29 cellular contexts compared by ENCODE assay signal in genomic region chr2:183153967-183154366, GRCh38.
"Had no signal": no experiment of that assay in that cellular context is flagged by ENCODE, and none has a peak within 500 bp of the region (broad histone marks: within the 10 kb centered on the region; RNA-seq: fewer than 3 reads in every experiment).

No MANE protein-coding gene starts in this region.

- H3K4me3 ChIP-seq: stomach, suprapubic skin, testis, thoracic aorta, thyroid gland, tibial artery, tibial nerve, transverse colon, upper lobe of left lung, upper lobe of right lung, uterus, vagina had no signal

- H3K4me3 Mint-ChIP-seq: stimulated activated effector memory CD8-positive, alpha-beta T cell treated with anti-CD3 and anti-CD28 coated beads, Interleukin-12 subunit alpha, Interleukin-12 subunit beta, amount 100 ng/mL, for 72 hours; stimulated activated memory B cell treated with anti-CD40 and anti-IgM and Interleukin-4, amounts not matched to agents 10 μg/mL and 1 μg/mL and 100 μg/mL, for 72 hours; stimulated activated naive B cell treated with anti-CD40 and anti-IgM and Interleukin-4, amounts not matched to agents 10 μg/mL and 1 μg/mL and 100 μg/mL, for 72 hours; stimulated activated naive CD8-positive, alpha-beta T cell treated with anti-CD3 and anti-CD28 coated beads, Interleukin-15, amount 100 ng/mL, for 72 hours; stimulated activated naive CD8-positive, alpha-beta T cell treated with anti-CD3 and anti-CD28 coated beads, Interleukin-15, Interleukin-2, amounts not matched to agents 100 ng/mL and 50 ng/mL, for 24 hours; type B pancreatic cell had no signal

- H3K4me1 ChIP-seq: stomach, suprapubic skin, testis, thyroid gland, tibial artery, transverse colon, upper lobe of left lung, upper lobe of right lung, uterus, vagina had no signal

- DNase-seq: stimulated activated CD4-positive, alpha-beta T cell treated with anti-CD3 and anti-CD28 coated beads, Interleukin-2, amount 100 ng/mL, for 48 hours; stimulated activated CD4-positive, alpha-beta T cell treated with anti-CD3 and anti-CD28 coated beads, Interleukin-4, amount 100 ng/mL, for 1 hour; stimulated activated CD4-positive, alpha-beta T cell treated with anti-CD3 and anti-CD28 coated beads, Interleukin-4, amount 100 ng/mL, for 24 hours; stimulated activated CD4-positive, alpha-beta T cell treated with anti-CD3 and anti-CD28 coated beads, Interleukin-4, amount 100 ng/mL, for 4 hours; stimulated activated CD8-positive, alpha-beta memory T cell treated with anti-CD3 and anti-CD28 coated beads, Interleukin-4, amount 100 ng/mL, for 48 hours; stimulated activated naive B cell treated with anti-CD40 and anti-IgM and Interleukin-4, amounts not matched to agents 10 μg/mL and 1 μg/mL and 100 μg/mL, for 72 hours; stimulated activated naive CD4-positive, alpha-beta T cell; stimulated activated naive CD4-positive, alpha-beta T cell treated with Interleukin-2 at 50 U/mL for 16 hours; stimulated activated naive CD8-positive, alpha-beta T cell treated with anti-CD3 and anti-CD28 coated beads, Interleukin-15, amount 100 ng/mL, for 72 hours; stimulated activated naive CD8-positive, alpha-beta T cell treated with anti-CD3 and anti-CD28 coated beads, Interleukin-15, Interleukin-2, amounts not matched to agents 100 U/mL and 50 U/mL, for 24 hours; stomach; substantia nigra; testis; thyroid gland; tibial artery; transverse colon; trophoblast cell; upper lobe of left lung; upper lobe of right lung; uterus had no signal

- H3K9me3 ChIP-seq: stomach, suprapubic skin, testis, thoracic aorta, thyroid gland, tibial artery, tibial nerve, transverse colon, upper lobe of left lung, upper lobe of right lung, uterus, vagina had no signal

- FAIRE-seq: urothelium cell line had no signal

- H3K27me3 ChIP-seq: stomach, suprapubic skin, testis, thyroid gland, tibial artery, tibial nerve, transverse colon, upper lobe of left lung, upper lobe of right lung, uterus, vagina had no signal

- H3K27ac ChIP-seq: stomach, suprapubic skin, testis, thoracic aorta, thyroid gland, tibial artery, tibial nerve, transverse colon, upper lobe of left lung, upper lobe of right lung, uterus, vagina had no signal

- H3K9me3 Mint-ChIP-seq: stimulated activated effector memory CD8-positive, alpha-beta T cell treated with anti-CD3 and anti-CD28 coated beads, Interleukin-12 subunit alpha, Interleukin-12 subunit beta, amount 100 ng/mL, for 72 hours; stimulated activated naive CD8-positive, alpha-beta T cell treated with anti-CD3 and anti-CD28 coated beads, Interleukin-15, amount 100 ng/mL, for 72 hours; stimulated activated naive CD8-positive, alpha-beta T cell treated with anti-CD3 and anti-CD28 coated beads, Interleukin-15, Interleukin-2, amounts not matched to agents 100 ng/mL and 50 ng/mL, for 24 hours; type B pancreatic cell had no signal

- H3K36me3 ChIP-seq: thoracic aorta, uterus had no signal

- ATAC-seq: stimulated activated effector memory CD8-positive, alpha-beta T cell treated with anti-CD3 and anti-CD28 coated beads, Interleukin-12 subunit alpha, Interleukin-12 subunit beta, amount 100 ng/mL, for 72 hours; stimulated activated memory B cell treated with anti-CD40 and anti-IgM and Interleukin-4, amounts not matched to agents 10 μg/mL and 1 μg/mL and 100 μg/mL, for 72 hours; stimulated activated naive CD8-positive, alpha-beta T cell treated with anti-CD3 and anti-CD28 coated beads, Interleukin-15, amount 100 ng/mL, for 72 hours; stimulated activated naive CD8-positive, alpha-beta T cell treated with anti-CD3 and anti-CD28 coated beads, Interleukin-15, Interleukin-2, amounts not matched to agents 100 U/mL and 50 U/mL, for 24 hours; upper lobe of right lung had no signal

- H3K27ac Mint-ChIP-seq: stimulated activated memory B cell treated with anti-CD40 and anti-IgM and Interleukin-4, amounts not matched to agents 10 μg/mL and 1 μg/mL and 100 μg/mL, for 72 hours; stimulated activated naive CD8-positive, alpha-beta T cell treated with anti-CD3 and anti-CD28 coated beads, Interleukin-15, Interleukin-2, amounts not matched to agents 100 ng/mL and 50 ng/mL, for 24 hours; type B pancreatic cell had no signal

- H3K27me3 Mint-ChIP-seq: stimulated activated memory B cell treated with anti-CD40 and anti-IgM and Interleukin-4, amounts not matched to agents 10 μg/mL and 1 μg/mL and 100 μg/mL, for 72 hours; stimulated activated naive B cell treated with anti-CD40 and anti-IgM and Interleukin-4, amounts not matched to agents 10 μg/mL and 1 μg/mL and 100 μg/mL, for 72 hours; stimulated activated naive CD8-positive, alpha-beta T cell treated with anti-CD3 and anti-CD28 coated beads, Interleukin-15, amount 100 ng/mL, for 72 hours; stimulated activated naive CD8-positive, alpha-beta T cell treated with anti-CD3 and anti-CD28 coated beads, Interleukin-15, Interleukin-2, amounts not matched to agents 100 ng/mL and 50 ng/mL, for 24 hours; type B pancreatic cell had no signal
